8 cellular contexts compared by ENCODE assay signal in genomic region chr1:19643602-19644419, GRCh38. TPM values are rescaled to one million over a fixed set of nuclear protein-coding genes. Genes with fewer than 3 reads are reported as not detected.
DNase-seq lines count a peak whose midpoint lies in the region; ATAC-seq and TF ChIP-seq lines count a peak whose summit lies in the region.

TSS of gene NBL1 (plus strand) at chr1:19644311. CDS start at chr1:19655031, 10,720 bp downstream.

- DNase-seq in DMS53 (lab: John Stamatoyannopoulos, UW) (peak; percentile 77), HUDEP-2 (lab: John Stamatoyannopoulos, UW; ENCODE audit: unreplicated experiment in 76 of 76) (peak in 49 of 76 experiments; percentile 6 to 76 (median 52)), chondrocyte (ENCODE audit: low spot score) (no peak), kidney tubule cell (ENCODE audit: low spot score) (peak; percentile 78), NCI-H446 treated with DMSO at 0.1 percent for 48 hours (lab: John Stamatoyannopoulos, UW) (no peak)
- peak; percentile 40 to 52 for DNase-seq in activated CD4-positive, alpha-beta T cell treated with anti-CD3 and anti-CD28 coated beads for 24 hours (ENCODE audit: low read depth in 2 of 2)
- DNase-seq in stimulated activated CD4-positive, alpha-beta T cell treated with anti-CD3 and anti-CD28 coated beads, Interleukin-1b, Interleukin-23, amount 100 ng/mL, for 24 hours (ENCODE audit: low read depth in 4 of 4, low spot score in 1 of 4) = peak; percentile 47 to 61 (median 52)

- no peak for TF ChIP-seq CTCF in chondrocyte (IDR thresholded peaks at IDR 0.05)

- H3K4me1 Mint-ChIP-seq in chondrocyte (ENCODE audit: low read depth) = peaks cover 55% of the 10 kb centered on the region

- no peak for ATAC-seq in GM19463 (IDR thresholded peaks at IDR 0.05; ENCODE audit: unreplicated experiment)

- peak within 1 kb of the TSS; percentile 86 for H3K27ac Mint-ChIP-seq in chondrocyte (ENCODE audit: unreplicated experiment)

- H3K27me3 Mint-ChIP-seq in chondrocyte (ENCODE audit: low read depth) = no peaks in the 10 kb centered on the region

- H3K36me3 Mint-ChIP-seq in chondrocyte (ENCODE audit: low read depth) = no peaks in the 10 kb centered on the region

- no peaks in the 10 kb centered on the region for H3K9me3 Mint-ChIP-seq in chondrocyte (ENCODE audit: low read depth)

- H3K4me3 Mint-ChIP-seq in chondrocyte (ENCODE audit: unreplicated experiment) = peak within 1 kb of the TSS; percentile 92

RNA-seq across cellular contexts. Expression of gene NBL1, which starts in this region (rescaled TPM):
- 158 to 249 TPM (median 159 TPM) in 3 replicates for total RNA-seq in chondrocyte

Comparison
In these comparisons a context has a peak if more than half of its experiments do, and no peak if none do; other contexts are left out.
1. DNase-seq: peak in DMS53 (single experiment), HUDEP-2 (49 of 76), activated CD4-positive, alpha-beta T cell treated with anti-CD3 and anti-CD28 coated beads for 24 hours (2 of 2), kidney tubule cell (single experiment) and stimulated activated CD4-positive, alpha-beta T cell treated with anti-CD3 and anti-CD28 coated beads, Interleukin-1b, Interleukin-23, amount 100 ng/mL, for 24 hours (4 of 4); none in chondrocyte (single experiment) and NCI-H446 treated with DMSO at 0.1 percent for 48 hours (single experiment).